13 cellular contexts compared by ENCODE assay signal in the genomic region with DNA sequence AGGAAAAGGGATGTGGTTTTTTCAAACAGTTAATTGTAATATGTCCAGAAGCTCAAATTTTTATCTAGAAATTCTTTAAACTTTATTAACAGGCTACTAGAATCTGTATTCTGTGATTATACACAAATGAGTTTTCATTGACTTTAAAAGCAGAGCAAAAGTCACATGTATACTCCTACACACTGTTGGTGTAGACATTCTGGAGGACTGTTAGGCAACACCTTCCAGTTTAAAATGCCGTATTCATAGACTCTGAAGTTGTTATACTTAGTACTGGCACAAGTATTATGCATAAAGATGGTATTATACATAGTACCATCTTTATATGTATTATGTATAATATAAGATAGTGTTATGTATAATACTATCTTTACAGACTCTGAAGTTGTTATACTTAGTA.
A peak's percentile ranks its signal among the peaks of the same experiment; 100 is the strongest.
DNase-seq lines count a peak whose midpoint lies in the region; ATAC-seq and TF ChIP-seq lines count a peak whose summit lies in the region.
"Had no signal": no experiment of that assay in that cellular context is flagged by ENCODE, and none has a peak within 500 bp of the region (broad histone marks: within the 10 kb centered on the region; RNA-seq: fewer than 3 reads in every experiment).

No MANE protein-coding gene starts in this region.

- no peaks in the 10 kb centered on the region for H3K27me3 ChIP-seq in Loucy (ENCODE audit: insufficient read depth, low read length, poor library complexity, severe bottlenecking)
- H3K27me3 ChIP-seq: Peyer's patch had no signal

- no peak for ATAC-seq in activated T-helper 17 cell treated with anti-CD3 and anti-CD28 coated beads, Interleukin-2, amount 50 U/mL, for 72 hours (replicated peaks)
- ATAC-seq in left lobe of liver, result peak; percentile 49
- ATAC-seq in stimulated activated naive B cell treated with anti-CD40 and anti-IgM and Interleukin-4, amounts not matched to agents 10 μg/mL and 1 μg/mL and 100 μg/mL, for 72 hours (replicated peaks), result no peak

- no peaks in the 10 kb centered on the region for H3K9me3 ChIP-seq in Loucy (ENCODE audit: insufficient read depth, low read depth, low read length)
- H3K9me3 ChIP-seq: Peyer's patch had no signal

- no peaks in the 10 kb centered on the region for H3K4me1 Mint-ChIP-seq in activated T-helper 17 cell treated with anti-CD3 and anti-CD28 coated beads, Interleukin-2, amount 50 U/mL, for 72 hours
- peaks cover 3 to 21% of the 10 kb centered on the region in 2 donors for H3K4me1 Mint-ChIP-seq in stimulated activated naive B cell treated with anti-CD40 and anti-IgM and Interleukin-4, amounts not matched to agents 10 μg/mL and 1 μg/mL and 100 μg/mL, for 72 hours

- H3K36me3 Mint-ChIP-seq in activated T-helper 17 cell treated with anti-CD3 and anti-CD28 coated beads, Interleukin-2, amount 50 U/mL, for 72 hours (ENCODE audit: low read depth), result peaks cover 90% of the 10 kb centered on the region
- H3K36me3 Mint-ChIP-seq in stimulated activated naive B cell treated with anti-CD40 and anti-IgM and Interleukin-4, amounts not matched to agents 10 μg/mL and 1 μg/mL and 100 μg/mL, for 72 hours, result peaks cover 21 to 26% of the 10 kb centered on the region in 2 donors

- no peak overlapping the region for H3K4me3 Mint-ChIP-seq in activated T-helper 17 cell treated with anti-CD3 and anti-CD28 coated beads, Interleukin-2, amount 50 U/mL, for 72 hours
- H3K4me3 Mint-ChIP-seq in stimulated activated naive B cell treated with anti-CD40 and anti-IgM and Interleukin-4, amounts not matched to agents 10 μg/mL and 1 μg/mL and 100 μg/mL, for 72 hours, result no peak overlapping the region
- H3K4me3 Mint-ChIP-seq: H9 had no signal

- H3K9me3 Mint-ChIP-seq in activated T-helper 17 cell treated with anti-CD3 and anti-CD28 coated beads, Interleukin-2, amount 50 U/mL, for 72 hours, result no peaks in the 10 kb centered on the region
- no peaks in the 10 kb centered on the region for H3K9me3 Mint-ChIP-seq in stimulated activated naive B cell treated with anti-CD40 and anti-IgM and Interleukin-4, amounts not matched to agents 10 μg/mL and 1 μg/mL and 100 μg/mL, for 72 hours
- H3K9me3 Mint-ChIP-seq: H9 had no signal

- H3K27me3 Mint-ChIP-seq in activated T-helper 17 cell treated with anti-CD3 and anti-CD28 coated beads, Interleukin-2, amount 50 U/mL, for 72 hours, result no peaks in the 10 kb centered on the region
- H3K27me3 Mint-ChIP-seq in stimulated activated naive B cell treated with anti-CD40 and anti-IgM and Interleukin-4, amounts not matched to agents 10 μg/mL and 1 μg/mL and 100 μg/mL, for 72 hours, result no peaks in the 10 kb centered on the region

- H2AFZ ChIP-seq in Loucy (ENCODE audit: low read length), result no peak overlapping the region

- DNase-seq in CD1c-positive myeloid dendritic cell (ENCODE audit: extremely low spot score), result peak; percentile 65
- no peak for DNase-seq in left lobe of liver (ENCODE audit: low spot score)
- DNase-seq in pons (ENCODE audit: low spot score), result no peak
- DNase-seq in stimulated activated naive B cell treated with anti-CD40 and anti-IgM and Interleukin-4, amounts not matched to agents 10 μg/mL and 1 μg/mL and 100 μg/mL, for 72 hours, result no peak
- no peak for DNase-seq in stimulated activated CD4-positive, alpha-beta T cell treated with anti-CD3 and anti-CD28 coated beads, Interleukin-15, amount 100 ng/mL, for 24 hours
- DNase-seq: H9, NCI-H1092, NCI-H226, NCI-H69, Peyer's patch, SHP77 had no signal

- H3K4me1 ChIP-seq in Loucy (ENCODE audit: insufficient read depth, low read length, poor library complexity, severe bottlenecking), result peaks cover 10% of the 10 kb centered on the region

- H3K4me3 ChIP-seq in Loucy (ENCODE audit: low read length, poor library complexity, severe bottlenecking), result no peak overlapping the region
- H3K4me3 ChIP-seq: Peyer's patch had no signal

- H3F3A ChIP-seq in Loucy (ENCODE audit: low read depth), result no peaks in the 10 kb centered on the region

- H3K27ac Mint-ChIP-seq in activated T-helper 17 cell treated with anti-CD3 and anti-CD28 coated beads, Interleukin-2, amount 50 U/mL, for 72 hours, result peak overlapping the region; percentile 18
- no peak overlapping the region for H3K27ac Mint-ChIP-seq in stimulated activated naive B cell treated with anti-CD40 and anti-IgM and Interleukin-4, amounts not matched to agents 10 μg/mL and 1 μg/mL and 100 μg/mL, for 72 hours

- peaks cover 81% of the 10 kb centered on the region for H3K36me3 ChIP-seq in Loucy (ENCODE audit: insufficient read depth, low read length)

- peak overlapping the region; percentile 21 for H3K9ac ChIP-seq in Loucy (ENCODE audit: low read depth, low read length, poor library complexity, severe bottlenecking)

- no peaks in the 10 kb centered on the region for H3K9me2 ChIP-seq in Loucy (replicated peaks; ENCODE audit: low read depth, low read length)

- no peaks in the 10 kb centered on the region for H4K20me1 ChIP-seq in Loucy (ENCODE audit: insufficient read depth, low read length, poor library complexity, severe bottlenecking)

- peak overlapping the region; percentile 42 for H3K4me2 ChIP-seq in Loucy (ENCODE audit: low read depth, low read length, poor library complexity, severe bottlenecking)

- 0 out of 2 replicates have a peak, but pooled peaks cover 3% of the 10 kb centered on the region for H3K79me2 ChIP-seq in Loucy (ENCODE audit: insufficient read depth, low read length)

- TF ChIP-seq CTCF in Loucy (conservative IDR thresholded peaks at IDR 0.05; ENCODE audit: low read length), result no peak
